10 cellular contexts compared by ENCODE assay signal in genomic region chr11:68297052-68297378, GRCh38. TPM values are rescaled to one million over a fixed set of nuclear protein-coding genes. Genes with fewer than 3 reads are reported as not detected.
DNase-seq lines count a peak whose midpoint lies in the region; ATAC-seq and TF ChIP-seq lines count a peak whose summit lies in the region.
"Had no signal": no experiment of that assay in that cellular context is flagged by ENCODE, and none has a peak within 500 bp of the region (broad histone marks: within the 10 kb centered on the region; RNA-seq: fewer than 3 reads in every experiment).

No MANE protein-coding gene starts in this region.

- CTCF ChIA-PET in Caco-2 (lab: Charles Lee), result interaction anchor here (0.6 to 4.4 kb wide), 7 partner anchors 25 to 88 kb away, joined by 5 to 100 read pairs (median 28); partner anchors contain the start of gene C11orf24

- peak overlapping the region in 1 of 2 experiments; percentile 47 for H3K4ac ChIP-seq in mesenchymal stem cell (ENCODE audit: low read depth in 1 of 2, low read length in 2 of 2)

- H4K91ac ChIP-seq in mesenchymal stem cell (ENCODE audit: low read length), result no peak overlapping the region

- H3K27me3 ChIP-seq in Caco-2 (replicated peaks; ENCODE audit: control insufficient read depth, insufficient read depth, low read length) (no peaks in the 10 kb centered on the region), Peyer's patch (no peaks in the 10 kb centered on the region), mesenchymal stem cell (ENCODE audit: control insufficient read depth in 1 of 2, insufficient read depth in 1 of 2, low read length in 2 of 2) (peaks cover 0 to 5% of the 10 kb centered on the region in 2 experiments)

- H3K18ac ChIP-seq in mesenchymal stem cell (ENCODE audit: low read depth in 1 of 2, low read length in 2 of 2), result no peak overlapping the region

- peak overlapping the region in 3 of 4 donors; percentile 70 to 94 (median 90) for H3K27ac ChIP-seq in Peyer's patch
- H3K27ac ChIP-seq in mesenchymal stem cell (ENCODE audit: low read length, poor library complexity, severe bottlenecking), result no peak overlapping the region
- H3K27ac ChIP-seq: SK-N-MC had no signal

- no peak overlapping the region for H3K23ac ChIP-seq in mesenchymal stem cell (ENCODE audit: low read length in 2 of 2)

- no peaks in the 10 kb centered on the region for H3K9me3 Mint-ChIP-seq in Caco-2 (ENCODE audit: unreplicated experiment)
- H3K9me3 Mint-ChIP-seq in stimulated activated memory B cell treated with anti-CD40 and anti-IgM and Interleukin-4, amounts not matched to agents 10 μg/mL and 1 μg/mL and 100 μg/mL, for 72 hours, result no peaks in the 10 kb centered on the region
- H3K9me3 Mint-ChIP-seq: CD8-positive, alpha-beta memory T cell had no signal

- POLR2A ChIA-PET in Caco-2 (lab: Charles Lee), result interaction anchor here (1.0 to 4.0 kb wide), 4 partner anchors 18 to 40 kb away, joined by 3 to 43 read pairs (median 8); partner anchors contain the start of gene C11orf24

- peaks cover 6% of the 10 kb centered on the region for H3K36me3 Mint-ChIP-seq in Caco-2 (ENCODE audit: insufficient read depth, unreplicated experiment)
- H3K36me3 Mint-ChIP-seq in stimulated activated memory B cell treated with anti-CD40 and anti-IgM and Interleukin-4, amounts not matched to agents 10 μg/mL and 1 μg/mL and 100 μg/mL, for 72 hours, result no peaks in the 10 kb centered on the region
- H3K36me3 Mint-ChIP-seq: CD8-positive, alpha-beta memory T cell had no signal

- no peaks in the 10 kb centered on the region for H3K36me3 ChIP-seq in Caco-2 (ENCODE audit: control insufficient read depth, insufficient read depth, low read length)
- no peaks in the 10 kb centered on the region for H3K36me3 ChIP-seq in Peyer's patch
- no peaks in the 10 kb centered on the region for H3K36me3 ChIP-seq in mesenchymal stem cell (ENCODE audit: control insufficient read depth in 1 of 2, insufficient read depth in 2 of 2, low read depth in 1 of 2, low read length in 2 of 2)

- no peak for ATAC-seq in stimulated activated memory B cell treated with anti-CD40 and anti-IgM and Interleukin-4, amounts not matched to agents 10 μg/mL and 1 μg/mL and 100 μg/mL, for 72 hours

- no peak overlapping the region for H3K14ac ChIP-seq in mesenchymal stem cell (ENCODE audit: low read length in 2 of 2)

- 90% methylated on average over 6 of the region's 6 CpGs for WGBS in mesenchymal stem cell

- H3K4me1 Mint-ChIP-seq in Caco-2 (ENCODE audit: low read depth, unreplicated experiment), result peaks cover 27% of the 10 kb centered on the region
- peaks cover 37% of the 10 kb centered on the region for H3K4me1 Mint-ChIP-seq in stimulated activated memory B cell treated with anti-CD40 and anti-IgM and Interleukin-4, amounts not matched to agents 10 μg/mL and 1 μg/mL and 100 μg/mL, for 72 hours

- intact Hi-C loops in Caco-2 (cut with micrococcal nuclease; ENCODE audit: unreplicated experiment), result loop anchor here (2.0 to 10.0 kb wide), 4 partner anchors 26 to 172 kb away; partner anchors contain the start of genes C11orf24 and CHKA

- H3K4me1 ChIP-seq in Caco-2, result peaks cover 28% of the 10 kb centered on the region
- peaks cover 0 to 25% (median 5%) of the 10 kb centered on the region in 4 donors for H3K4me1 ChIP-seq in Peyer's patch
- peaks cover 6% of the 10 kb centered on the region for H3K4me1 ChIP-seq in mesenchymal stem cell (ENCODE audit: control insufficient read depth, insufficient read depth, low read depth, low read length)

- H3K4me3 ChIP-seq in Caco-2 (ENCODE audit: low read depth, low read length) (no peak overlapping the region), Peyer's patch (no peak overlapping the region), mesenchymal stem cell (ENCODE audit: insufficient read depth in 1 of 2, low read depth in 1 of 2, low read length in 2 of 2) (no peak overlapping the region)

- no peak overlapping the region for H3K9ac ChIP-seq in mesenchymal stem cell (ENCODE audit: low read length)

- H3K9me3 ChIP-seq in Caco-2, result no peaks in the 10 kb centered on the region
- H3K9me3 ChIP-seq in Peyer's patch, result no peaks in the 10 kb centered on the region
- no peaks in the 10 kb centered on the region for H3K9me3 ChIP-seq in mesenchymal stem cell (ENCODE audit: control insufficient read depth, low read length)

- BruUV-seq in Caco-2 (replicated peaks; lab: Mats Ljungman, UMichigan), result no TSS peak

- no peak overlapping the region for H2BK12ac ChIP-seq in mesenchymal stem cell (ENCODE audit: low read length in 2 of 2)

- peak overlapping the region; percentile 57 for H3K4me3 Mint-ChIP-seq in Caco-2 (ENCODE audit: unreplicated experiment)
- H3K4me3 Mint-ChIP-seq in stimulated activated memory B cell treated with anti-CD40 and anti-IgM and Interleukin-4, amounts not matched to agents 10 μg/mL and 1 μg/mL and 100 μg/mL, for 72 hours, result no peak overlapping the region
- H3K4me3 Mint-ChIP-seq: CD8-positive, alpha-beta memory T cell had no signal

- H2BK5ac ChIP-seq in mesenchymal stem cell (ENCODE audit: low read depth, low read length, poor library complexity, severe bottlenecking), result no peak overlapping the region

- TF ChIP-seq CTCF in Caco-2 (IDR thresholded peaks at IDR 0.05; ENCODE audit: insufficient read depth in 1 of 2, low read depth in 1 of 2, low read length in 1 of 2, severe bottlenecking in 1 of 2, unreplicated experiment in 1 of 2) (no peak), Peyer's patch (IDR thresholded peaks at IDR 0.05) (no peak)

- peak overlapping the region; percentile 80 for H3K27ac Mint-ChIP-seq in Caco-2 (ENCODE audit: unreplicated experiment)
- H3K27ac Mint-ChIP-seq in stimulated activated memory B cell treated with anti-CD40 and anti-IgM and Interleukin-4, amounts not matched to agents 10 μg/mL and 1 μg/mL and 100 μg/mL, for 72 hours, result peak overlapping the region; percentile 72

- H3K79me1 ChIP-seq in mesenchymal stem cell (replicated peaks; ENCODE audit: low read length, poor library complexity, severe bottlenecking), result no peaks in the 10 kb centered on the region

- H2AFZ ChIP-seq in mesenchymal stem cell (ENCODE audit: low read depth, low read length), result no peak overlapping the region

- H3K4me2 ChIP-seq in mesenchymal stem cell (ENCODE audit: low read length, poor library complexity, severe bottlenecking), result no peak overlapping the region

- DNase-seq in Caco-2 (no peak), Peyer's patch (no peak), mesenchymal stem cell (no peak), erythroblast (lab: John Stamatoyannopoulos, UW) (no peak), D341Med (ENCODE audit: low spot score) (no peak)
- DNase-seq in stimulated activated CD4-positive, alpha-beta T cell treated with anti-CD3 and anti-CD28 coated beads, Interleukin-15, amount 100 ng/mL, for 24 hours, result no peak
- DNase-seq: HCEC 1CT had no signal

- no peak for TF ChIP-seq POLR2A in Peyer's patch (IDR thresholded peaks at IDR 0.05)
- no peak for TF ChIP-seq POLR2A in erythroblast (IDR thresholded peaks at IDR 0.05; ENCODE audit: low read length)

- no peaks in the 10 kb centered on the region for H3K27me3 Mint-ChIP-seq in Caco-2 (ENCODE audit: insufficient read depth, unreplicated experiment)
- no peaks in the 10 kb centered on the region for H3K27me3 Mint-ChIP-seq in stimulated activated memory B cell treated with anti-CD40 and anti-IgM and Interleukin-4, amounts not matched to agents 10 μg/mL and 1 μg/mL and 100 μg/mL, for 72 hours
- H3K27me3 Mint-ChIP-seq: CD8-positive, alpha-beta memory T cell had no signal

- H2AK5ac ChIP-seq in mesenchymal stem cell (ENCODE audit: low read length, severe bottlenecking), result no peak overlapping the region

- H4K8ac ChIP-seq in mesenchymal stem cell (ENCODE audit: low read length), result peak overlapping the region; percentile 29

- no peak overlapping the region for H2BK120ac ChIP-seq in mesenchymal stem cell (ENCODE audit: low read depth, low read length)

- no peak overlapping the region for H2BK15ac ChIP-seq in mesenchymal stem cell (ENCODE audit: low read depth, poor library complexity, severe bottlenecking)

RNA-seq across cellular contexts. Expression of gene LRP5, which starts 15.4 kb away (rescaled TPM):
- total RNA-seq in Caco-2 (2022) (94.3 TPM in 2 replicates), Peyer's patch (100 to 1,000 TPM; 149 to 196 (median 168) TPM)
- polyA plus RNA-seq in mesenchymal stem cell (2013, experiment 1 of 2), result 46.4 TPM
- 41.4 TPM for polyA plus RNA-seq in mesenchymal stem cell (2013, experiment 2 of 2)

RNA-seq across cellular contexts. Expression of gene C11orf24, which starts 25.2 kb away (rescaled TPM):
- 79.8 and 83.2 TPM in 2 replicates for total RNA-seq in Caco-2 (2022)
- total RNA-seq in Peyer's patch, result 100 to 1,000 TPM in 3 of 4 donors, 10 to 100 TPM in 1; 79.2 to 198 (median 183) TPM
- 90.1 TPM for polyA plus RNA-seq in mesenchymal stem cell (2013, experiment 1 of 2)
- polyA plus RNA-seq in mesenchymal stem cell (2013, experiment 2 of 2), result 93.9 TPM
